ENCODE assay signal across 1 cellular context in genomic region chr14:20986811-20987210, GRCh38.
TF ChIP-seq lines count a peak whose summit lies in the region.

No MANE protein-coding gene starts in this region.

TF ChIP-seq in WTC11, 78 proteins besides CTCF, POLR2A, EP300 and RAD21 (continued from another document):
- TF ChIP-seq ZNF416 (CRISPR knock-in tag; IDR thresholded peaks at IDR 0.05) (no peak), ATF1 (CRISPR knock-in tag; IDR thresholded peaks at IDR 0.05) (no peak), ZNF671 (CRISPR knock-in tag; IDR thresholded peaks at IDR 0.05) (no peak)
